8 cellular contexts compared by ENCODE assay signal in genomic region chr10:34638405-34639054, GRCh38.
A peak's percentile ranks its signal among the peaks of the same experiment; 100 is the strongest.
DNase-seq lines count a peak whose midpoint lies in the region; TF ChIP-seq lines count a peak whose summit lies in the region.

No MANE protein-coding gene starts in this region.

- no peaks in the 10 kb centered on the region for H3K27me3 ChIP-seq in fibroblast of lung (ENCODE audit: control insufficient read depth, insufficient read depth, low read length)
- H3K27me3 ChIP-seq in neural progenitor cell: no peaks in the 10 kb centered on the region

- H3K4me3 ChIP-seq in fibroblast of lung (replicated peaks in 1 of 4; ENCODE audit: control extremely low read depth in 1 of 4, insufficient read depth in 1 of 4, low read depth in 3 of 4, low read length in 4 of 4): no peak overlapping the region
- H3K4me3 ChIP-seq in neural progenitor cell: no peak overlapping the region

- H3K4me3 Mint-ChIP-seq in activated T-cell treated with anti-CD3 and anti-CD28 coated beads, Interleukin-2, amount 50 U/mL, for 24 hours: no peak overlapping the region
- H3K4me3 Mint-ChIP-seq in neural progenitor cell: no peak overlapping the region

- H3K27ac ChIP-seq in fibroblast of lung (ENCODE audit: insufficient read depth, low read length): no peak overlapping the region
- H3K27ac ChIP-seq in neural progenitor cell: no peak overlapping the region
- no peak overlapping the region for H3K27ac ChIP-seq in substantia nigra (ENCODE audit: low read depth, low read length, poor library complexity, severe bottlenecking)

- H3K4me1 ChIP-seq in fibroblast of lung (ENCODE audit: control insufficient read depth, extremely low read depth, insufficient read depth, low read length) (peaks cover 5% of the 10 kb centered on the region), neural progenitor cell (peaks cover 21% of the 10 kb centered on the region)

- H3K4me1 Mint-ChIP-seq in activated T-cell treated with anti-CD3 and anti-CD28 coated beads, Interleukin-2, amount 50 U/mL, for 24 hours (ENCODE audit: low read depth): peaks cover 16% of the 10 kb centered on the region
- peaks cover 62% of the 10 kb centered on the region for H3K4me1 Mint-ChIP-seq in neural progenitor cell

- TF ChIP-seq CTCF in fibroblast of lung (conservative IDR thresholded peaks at IDR 0.05 in 1 of 2, IDR thresholded peaks at IDR 0.05 in 1 of 2; ENCODE audit: low read depth in 1 of 2, low read length in 2 of 2) (peak; percentile 86 to 96), neural progenitor cell (IDR thresholded peaks at IDR 0.05) (peak; percentile 95)

- no peaks in the 10 kb centered on the region for H3F3A ChIP-seq in neural progenitor cell (ENCODE audit: low read depth)

- H3K27ac Mint-ChIP-seq in activated T-cell treated with anti-CD3 and anti-CD28 coated beads, Interleukin-2, amount 50 U/mL, for 24 hours: no peak overlapping the region
- no peak overlapping the region for H3K27ac Mint-ChIP-seq in neural progenitor cell

- H3K4me2 ChIP-seq in fibroblast of lung (ENCODE audit: extremely low read depth, insufficient read depth, low read length): no peak overlapping the region
- H3K4me2 ChIP-seq in neural progenitor cell: no peak overlapping the region

- no peaks in the 10 kb centered on the region for H3K36me3 Mint-ChIP-seq in activated T-cell treated with anti-CD3 and anti-CD28 coated beads, Interleukin-2, amount 50 U/mL, for 24 hours (ENCODE audit: low read depth)
- H3K36me3 Mint-ChIP-seq in neural progenitor cell: peaks cover 16% of the 10 kb centered on the region

- no peaks in the 10 kb centered on the region for H4K20me1 ChIP-seq in fibroblast of lung (ENCODE audit: control insufficient read depth, extremely low read depth, insufficient read depth, low read length)
- H4K20me1 ChIP-seq in neural progenitor cell (ENCODE audit: low read depth): peaks cover 12% of the 10 kb centered on the region

- H3K9me3 ChIP-seq in fibroblast of lung (ENCODE audit: control insufficient read depth, insufficient read depth, low read depth, low read length) (no peaks in the 10 kb centered on the region), neural progenitor cell (ENCODE audit: low read depth) (no peaks in the 10 kb centered on the region)

- no peaks in the 10 kb centered on the region for H3K36me3 ChIP-seq in fibroblast of lung (ENCODE audit: control insufficient read depth, insufficient read depth, low read length)
- no peaks in the 10 kb centered on the region for H3K36me3 ChIP-seq in neural progenitor cell

- no peak overlapping the region for H3K9ac ChIP-seq in fibroblast of lung (ENCODE audit: insufficient read depth, low read length)
- H3K9ac ChIP-seq in neural progenitor cell: no peak overlapping the region

- H3K79me2 ChIP-seq in fibroblast of lung (ENCODE audit: control insufficient read depth, insufficient read depth, low read length): no peaks in the 10 kb centered on the region
- H3K79me2 ChIP-seq in neural progenitor cell (ENCODE audit: low read depth): peaks cover 43% of the 10 kb centered on the region

- H3K9me3 Mint-ChIP-seq in activated T-cell treated with anti-CD3 and anti-CD28 coated beads, Interleukin-2, amount 50 U/mL, for 24 hours: no peaks in the 10 kb centered on the region
- H3K9me3 Mint-ChIP-seq in neural progenitor cell: peaks cover 8% of the 10 kb centered on the region

- no peak overlapping the region for H2AFZ ChIP-seq in fibroblast of lung (ENCODE audit: low read length)
- no peak overlapping the region for H2AFZ ChIP-seq in neural progenitor cell (replicated peaks)

- peak; percentile 65 for DNase-seq in activated gamma-delta T cell treated with Interleukin-2 at 50 U/mL for 16 hours
- no peak for DNase-seq in activated gamma-delta T cell (lab: John Stamatoyannopoulos, UW)
- peak; percentile 66 for DNase-seq in HK-2 (ENCODE audit: unreplicated experiment)
- DNase-seq in OCI-M1 (lab: John Stamatoyannopoulos, UW): peak; percentile 82
- peak; percentile 70 for DNase-seq in activated T-cell treated with anti-CD3 and anti-CD28 coated beads, Interleukin-2, amount 50 U/mL, for 24 hours
- peak; percentile 74 to 92 for DNase-seq in fibroblast of lung (ENCODE audit: low read depth in 2 of 2)
- peak; percentile 75 for DNase-seq in neural progenitor cell (ENCODE audit: low spot score)
- DNase-seq in substantia nigra (lab: John Stamatoyannopoulos, UW): peak in 43 of 49 donors; percentile 8 to 82 (median 58)

- no peaks in the 10 kb centered on the region for H3K27me3 Mint-ChIP-seq in activated T-cell treated with anti-CD3 and anti-CD28 coated beads, Interleukin-2, amount 50 U/mL, for 24 hours
- peaks cover 2% of the 10 kb centered on the region for H3K27me3 Mint-ChIP-seq in neural progenitor cell (ENCODE audit: insufficient read depth, low read depth)
